In the genomic region with DNA sequence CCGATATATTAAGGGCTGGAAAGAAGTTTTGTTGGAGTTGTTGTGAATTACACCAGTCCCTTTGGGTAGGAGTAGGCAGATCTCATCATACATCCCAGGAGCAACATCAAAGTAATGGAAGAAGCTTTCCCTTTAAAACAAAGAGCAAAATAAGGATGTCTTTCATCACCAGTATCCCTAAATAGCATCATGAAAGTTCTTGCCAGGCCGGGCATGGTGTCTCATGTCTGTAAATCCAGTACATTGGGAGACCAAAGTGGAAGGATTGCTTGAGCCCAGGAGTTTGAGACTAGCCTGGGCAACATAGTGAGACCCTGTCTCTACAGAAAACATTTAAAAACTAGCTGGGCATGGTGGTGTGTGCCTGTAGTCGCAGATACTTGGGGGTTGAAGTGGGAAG, we compare ENCODE assay signal across 21 cellular contexts. TPM values are rescaled to one million over a fixed set of nuclear protein-coding genes. Genes with fewer than 3 reads are reported as not detected.
"Had no signal": no experiment of that assay in that cellular context is flagged by ENCODE, and none has a peak within 500 bp of the region (broad histone marks: within the 10 kb centered on the region; RNA-seq: fewer than 3 reads in every experiment).

No MANE protein-coding gene starts in this region.

- H3K4me3 ChIP-seq: adrenal gland, cardiac muscle cell, dorsolateral prefrontal cortex, skin epidermis, upper lobe of right lung had no signal

- ATAC-seq: WTC11 had no signal

- H3K9me3 ChIP-seq: adrenal gland, upper lobe of right lung had no signal

- H3K36me3 ChIP-seq: adrenal gland, upper lobe of right lung had no signal

- H3K27ac ChIP-seq: adrenal gland, cardiac muscle cell, dorsolateral prefrontal cortex, skin epidermis, upper lobe of right lung had no signal

- DNase-seq: activated CD4-positive, alpha-beta memory T cell treated with anti-CD3 and anti-CD28 coated beads, Interleukin-2, amount 10 ng/mL, durations not matched to agents 7 days and 5 days; activated CD4-positive, alpha-beta T cell treated with anti-CD3 and anti-CD28 coated beads for 4 hours; activated effector memory CD4-positive, alpha-beta T cell treated with Interleukin-2 at 50 U/mL for 16 hours; activated T-cell treated with anti-CD3 and anti-CD28 coated beads, Interleukin-2, amount 50 U/mL, for 24 hours; adrenal gland; erythroblast; glutamatergic neuron; midbrain; stimulated activated CD4-positive, alpha-beta T cell treated with anti-CD3 and anti-CD28 coated beads, Interleukin-4, amount 100 ng/mL, for 4 hours; stimulated activated CD8-positive, alpha-beta memory T cell treated with anti-CD3 and anti-CD28 coated beads, Interleukin-4, amount 100 ng/mL, for 48 hours; upper lobe of right lung had no signal

- H3K27me3 ChIP-seq: adrenal gland, cardiac muscle cell, dorsolateral prefrontal cortex, upper lobe of right lung had no signal

- FAIRE-seq: TTC549 had no signal

- H3K4me1 ChIP-seq: adrenal gland had no signal

RNA-seq across cellular contexts. Expression of a gene that starts 59.9 kb away (rescaled TPM):
- total RNA-seq: activated CD4-positive, alpha-beta memory T cell treated with anti-CD3 and anti-CD28 coated beads, Interleukin-2, amount 10 ng/mL, durations not matched to agents 7 days and 5 days; cardiac muscle cell; lung microvascular endothelial cell; neural crest cell; osteocyte; pulmonary artery endothelial cell; T-helper 2 cell treated with Interferon-gamma antibody and Interleukin-4, amounts not matched to agents 100 ng/mL and 5 ng/mL, for 36 hours had no signal
- polyA plus RNA-seq: cardiac muscle cell had no signal
